Comparison of ENCODE assay signal across 24 cellular contexts in the genomic region with DNA sequence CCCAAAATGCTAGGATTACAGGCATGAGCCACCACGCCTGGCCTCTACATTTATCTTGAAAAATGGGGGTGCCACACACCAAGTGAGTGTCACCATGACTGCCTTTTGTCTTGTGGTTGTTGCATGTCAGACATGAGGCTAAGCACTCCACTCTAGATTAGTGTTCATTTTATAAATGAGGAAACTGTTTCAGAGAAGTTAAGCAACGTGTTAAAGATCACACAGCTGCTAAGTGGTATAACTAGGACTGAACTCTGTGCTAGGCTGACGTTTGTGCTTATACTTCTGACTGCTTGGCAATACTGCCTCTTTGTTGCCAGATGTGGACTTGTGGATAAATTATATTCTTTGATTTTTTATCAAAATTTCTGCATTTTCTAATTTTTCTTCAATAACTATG. TPM values are rescaled to one million over a fixed set of nuclear protein-coding genes. Genes with fewer than 3 reads are reported as not detected.
"Had no signal": no experiment of that assay in that cellular context is flagged by ENCODE, and none has a peak within 500 bp of the region (broad histone marks: within the 10 kb centered on the region; RNA-seq: fewer than 3 reads in every experiment).

No MANE protein-coding gene starts in this region.

- H3K27me3 ChIP-seq: adrenal gland, cardiac muscle cell, pancreas had no signal

- FAIRE-seq: keratinocyte, pancreas, small intestine had no signal

- H3K4me1 ChIP-seq: pancreas had no signal

- H3K36me3 ChIP-seq: adrenal gland, cardiac muscle cell, pancreas, prostate gland, sigmoid colon, WERI-Rb-1 had no signal

- ATAC-seq: activated CD4-positive, CD25-positive, alpha-beta regulatory T cell treated with anti-CD3 and anti-CD28 coated beads, Interleukin-2, amount 50 U/mL, for 24 hours; stimulated activated memory B cell treated with anti-CD40 and anti-IgM and Interleukin-4, amounts not matched to agents 10 μg/mL and 1 μg/mL and 100 μg/mL, for 72 hours; stimulated activated naive CD8-positive, alpha-beta T cell treated with anti-CD3 and anti-CD28 coated beads, Interleukin-15, amount 100 ng/mL, for 72 hours had no signal

- H3K27ac ChIP-seq: pancreas, sigmoid colon, WERI-Rb-1 had no signal

- H3K4me3 ChIP-seq: adrenal gland, cardiac muscle cell, coronary artery, pancreas, prostate gland, sigmoid colon had no signal

- DNase-seq: activated CD4-positive, alpha-beta T cell treated with anti-CD3 and anti-CD28 coated beads for 48 hours; activated CD4-positive, alpha-beta T cell treated with anti-CD3 and anti-CD28 coated beads, Interleukin-2, amount 50 U/mL, for 48 hours; activated CD8-positive, alpha-beta memory T cell treated with anti-CD3 and anti-CD28 coated beads for 24 hours; activated effector memory CD4-positive, alpha-beta T cell treated with Interleukin-2 at 50 U/mL for 16 hours; activated naive CD4-positive, alpha-beta T cell treated with Interleukin-2 at 50 U/mL for 16 hours; activated naive CD8-positive, alpha-beta T cell treated with anti-CD3 and anti-CD28 coated beads for 36 hours; hippocampal formation; midbrain; naive thymus-derived CD4-positive, alpha-beta T cell; pancreas; retina; sigmoid colon; small intestine; stimulated activated CD4-positive, alpha-beta T cell treated with anti-CD3 and anti-CD28 coated beads, Interleukin-4, amount 100 ng/mL, for 4 hours; stimulated activated CD8-positive, alpha-beta memory T cell treated with anti-CD3 and anti-CD28 coated beads, Interleukin-4, amount 100 ng/mL, for 48 hours; stimulated activated naive CD8-positive, alpha-beta T cell treated with anti-CD3 and anti-CD28 coated beads, Interleukin-15, amount 100 ng/mL, for 72 hours; WERI-Rb-1 had no signal

- H3K9me3 ChIP-seq: adrenal gland, pancreas, prostate gland, sigmoid colon had no signal

RNA-seq across cellular contexts. Expression of gene SMAD6, which starts 50.8 kb away (rescaled TPM):
- polyA plus RNA-seq: naive thymus-derived CD4-positive, alpha-beta T cell had no signal
